18 cellular contexts compared by ENCODE assay signal in genomic region chr17:49752508-49752907, GRCh38. TPM values are rescaled to one million over a fixed set of nuclear protein-coding genes. Genes with fewer than 3 reads are reported as not detected.
A peak's percentile ranks its signal among the peaks of the same experiment; 100 is the strongest.
DNase-seq lines count a peak whose midpoint lies in the region; ATAC-seq and TF ChIP-seq lines count a peak whose summit lies in the region.
"Had no signal": no experiment of that assay in that cellular context is flagged by ENCODE, and none has a peak within 500 bp of the region (broad histone marks: within the 10 kb centered on the region; RNA-seq: fewer than 3 reads in every experiment).

No MANE protein-coding gene starts in this region.

- peaks cover 15% of the 10 kb centered on the region for H3K36me3 ChIP-seq in BLaER1
- no peaks in the 10 kb centered on the region for H3K36me3 ChIP-seq in A673 (ENCODE audit: insufficient read depth, low read length, poor library complexity, severe bottlenecking)
- H3K36me3 ChIP-seq: upper lobe of left lung had no signal

- no TSS peak for BruUV-seq in A673 (replicated peaks; lab: Mats Ljungman, UMichigan)

- intact Hi-C loops in activated CD4-positive, alpha-beta T cell treated with anti-CD3 and anti-CD28 coated beads for 36 hours (cut with DNase I, micrococcal nuclease): no loop called here
- intact Hi-C loops in A673 (cut with micrococcal nuclease; ENCODE audit: unreplicated experiment): no loop called here

- CTCF ChIA-PET in activated CD4-positive, alpha-beta T cell treated with anti-CD3 and anti-CD28 coated beads for 36 hours (lab: Charles Lee): interaction anchor here (1.2 to 2.0 kb wide), 3 partner anchors 8 to 11 kb away, joined by 3 to 6 read pairs (median 6); no protein-coding TSS in a partner anchor
- CTCF ChIA-PET in WTC11 (lab: Charles Lee): interaction anchor here (0.5 to 0.7 kb wide), 2 partner anchors 53 to 381 kb away, joined by 3 to 4 read pairs; no protein-coding TSS in a partner anchor
- CTCF ChIA-PET in A673 (lab: Charles Lee): no interaction called here

- TF ChIP-seq CTCF in WTC11 (IDR thresholded peaks at IDR 0.05) (no peak), A673 (conservative IDR thresholded peaks at IDR 0.05; ENCODE audit: low read depth, low read length) (no peak)

- H3K4me3 Mint-ChIP-seq in activated CD4-positive, alpha-beta T cell treated with anti-CD3 and anti-CD28 coated beads for 36 hours: no peak overlapping the region
- H3K4me3 Mint-ChIP-seq in WTC11: no peak overlapping the region
- H3K4me3 Mint-ChIP-seq in memory B cell: no peak overlapping the region

- no peak for DNase-seq in activated CD4-positive, alpha-beta T cell treated with anti-CD3 and anti-CD28 coated beads for 36 hours
- no peak for DNase-seq in activated CD4-positive, alpha-beta T cell treated with anti-CD3 and anti-CD28 coated beads, Interleukin-2, amount 50 U/mL, for 48 hours
- DNase-seq in WTC11 (ENCODE audit: low spot score): no peak
- DNase-seq in memory B cell (ENCODE audit: low spot score in 2 of 2): no peak
- DNase-seq in A673 (ENCODE audit: low spot score): no peak
- DNase-seq in LoVo (ENCODE audit: low spot score): no peak
- no peak for DNase-seq in NCI-H2227 treated with DMSO at 0.1 percent for 48 hours (lab: John Stamatoyannopoulos, UW)
- DNase-seq: 8988T, activated gamma-delta T cell treated with Interleukin-2 at 50 U/mL for 16 hours, DMS 273 treated with DMSO at 0.1 percent for 48 hours, GDM1, head of caudate nucleus, NCI-H1092 treated with DMSO at 0.1 percent for 48 hours, NCI-H2081, NCI-H510A treated with DMSO at 0.1 percent for 48 hours, SW 1271, upper lobe of left lung had no signal

- H3K9me3 Mint-ChIP-seq in activated CD4-positive, alpha-beta T cell treated with anti-CD3 and anti-CD28 coated beads for 36 hours (ENCODE audit: low read depth): no peaks in the 10 kb centered on the region
- H3K9me3 Mint-ChIP-seq in WTC11: no peaks in the 10 kb centered on the region
- H3K9me3 Mint-ChIP-seq in memory B cell: no peaks in the 10 kb centered on the region

- no peak for ATAC-seq in activated CD4-positive, alpha-beta T cell treated with anti-CD3 and anti-CD28 coated beads for 36 hours
- ATAC-seq in WTC11: no peak
- ATAC-seq in memory B cell (ENCODE audit: low read depth): no peak

- H3K9me3 ChIP-seq in BLaER1 (no peaks in the 10 kb centered on the region), A673 (ENCODE audit: low read depth, low read length, poor library complexity, severe bottlenecking) (no peaks in the 10 kb centered on the region)
- H3K9me3 ChIP-seq: upper lobe of left lung had no signal

- peaks cover 12% of the 10 kb centered on the region for H4K20me1 ChIP-seq in BLaER1

- H3K4me1 ChIP-seq in BLaER1 (peaks cover 90% of the 10 kb centered on the region), A673 (ENCODE audit: insufficient read depth, low read length, poor library complexity, severe bottlenecking) (no peaks in the 10 kb centered on the region)

- peaks cover 4% of the 10 kb centered on the region for H3K36me3 Mint-ChIP-seq in activated CD4-positive, alpha-beta T cell treated with anti-CD3 and anti-CD28 coated beads for 36 hours (ENCODE audit: low read depth)
- H3K36me3 Mint-ChIP-seq in WTC11: peaks cover 2% of the 10 kb centered on the region; the same call in 1 of the 2 replicates
- H3K36me3 Mint-ChIP-seq in memory B cell: peaks cover 5% of the 10 kb centered on the region

- POLR2A ChIA-PET in activated CD4-positive, alpha-beta T cell treated with anti-CD3 and anti-CD28 coated beads for 36 hours (lab: Charles Lee): interaction anchor here (0.8 kb wide), 1 partner anchor 837 kb away, joined by 5 read pairs; no protein-coding TSS in a partner anchor
- POLR2A ChIA-PET in WTC11 (lab: Charles Lee) (no interaction called here), A673 (lab: Charles Lee; ENCODE audit: low non-redundant PET) (interaction anchor here (0.7 kb wide), 1 partner anchor 37 kb away, joined by 4 read pairs; no protein-coding TSS in a partner anchor)

- peak overlapping the region; percentile 58 for H3K27ac Mint-ChIP-seq in activated CD4-positive, alpha-beta T cell treated with anti-CD3 and anti-CD28 coated beads for 36 hours
- H3K27ac Mint-ChIP-seq in WTC11: peak overlapping the region; percentile 74; the same call in 1 of the 2 replicates
- H3K27ac Mint-ChIP-seq in memory B cell: peak overlapping the region; percentile 78

- peak overlapping the region; percentile 83 for H3K4me2 ChIP-seq in BLaER1

- H3K9ac ChIP-seq in BLaER1: 0 out of 2 replicates have a peak overlapping the region, but pooled peaks have one; percentile 32

- H3K27me3 Mint-ChIP-seq in activated CD4-positive, alpha-beta T cell treated with anti-CD3 and anti-CD28 coated beads for 36 hours: no peaks in the 10 kb centered on the region
- H3K27me3 Mint-ChIP-seq in WTC11 (ENCODE audit: low read depth) (no peaks in the 10 kb centered on the region), memory B cell (no peaks in the 10 kb centered on the region)

- peak overlapping the region; percentile 3; the same call in 1 of the 2 replicates for H3K4me3 ChIP-seq in BLaER1
- no peak overlapping the region for H3K4me3 ChIP-seq in A673 (ENCODE audit: low read depth, low read length, poor library complexity, severe bottlenecking)
- H3K4me3 ChIP-seq: upper lobe of left lung had no signal

- H3K27me3 ChIP-seq in BLaER1 (no peaks in the 10 kb centered on the region), A673 (replicated peaks; ENCODE audit: insufficient read depth, low read depth, low read length, poor library complexity) (no peaks in the 10 kb centered on the region)
- H3K27me3 ChIP-seq: upper lobe of left lung had no signal

- H3K27ac ChIP-seq in BLaER1 (peak overlapping the region; percentile 80), A673 (ENCODE audit: low read depth, low read length, poor library complexity, severe bottlenecking) (no peak overlapping the region)
- H3K27ac ChIP-seq: upper lobe of left lung had no signal

- peaks cover 79% of the 10 kb centered on the region for H3K4me1 Mint-ChIP-seq in activated CD4-positive, alpha-beta T cell treated with anti-CD3 and anti-CD28 coated beads for 36 hours
- H3K4me1 Mint-ChIP-seq in WTC11 (peaks cover 26% of the 10 kb centered on the region), memory B cell (peaks cover 57% of the 10 kb centered on the region)

TF ChIP-seq in WTC11, 78 proteins besides CTCF, POLR2A, EP300 and RAD21 (continues in another document):
- TF ChIP-seq EMX1 (CRISPR knock-in tag; IDR thresholded peaks at IDR 0.05): no peak
- no peak for TF ChIP-seq TP53 (CRISPR knock-in tag; IDR thresholded peaks at IDR 0.05)
- no peak for TF ChIP-seq ERG (CRISPR knock-in tag; IDR thresholded peaks at IDR 0.05)
- no peak for TF ChIP-seq ZNF396 (CRISPR knock-in tag; IDR thresholded peaks at IDR 0.05; ENCODE audit: borderline replicate concordance)
- TF ChIP-seq TCF7 (CRISPR knock-in tag; IDR thresholded peaks at IDR 0.05; ENCODE audit: low read depth): no peak
- no peak for TF ChIP-seq JAZF1 (CRISPR knock-in tag; IDR thresholded peaks at IDR 0.05)
- TF ChIP-seq NR2C2 (CRISPR knock-in tag; IDR thresholded peaks at IDR 0.05): no peak
- TF ChIP-seq CBFB (CRISPR knock-in tag; IDR thresholded peaks at IDR 0.05; ENCODE audit: low read depth): no peak
- TF ChIP-seq FOXP4 (CRISPR knock-in tag; IDR thresholded peaks at IDR 0.05): no peak
- TF ChIP-seq IRF1 (CRISPR knock-in tag; IDR thresholded peaks at IDR 0.05): no peak

RNA-seq across cellular contexts. Expression of gene FAM117A, which starts 11.4 kb away (rescaled TPM):
- 10 to 100 TPM; 14.1 to 15.4 TPM for total RNA-seq in activated CD4-positive, alpha-beta T cell treated with anti-CD3 and anti-CD28 coated beads for 36 hours
- total RNA-seq in WTC11 (2021): 26.2 to 30.4 TPM (median 29.7 TPM) in 3 replicates
- total RNA-seq in A673 (2021): 10.1 and 10.8 TPM in 2 replicates

RNA-seq across cellular contexts. Expression of gene KAT7, which starts 36.0 kb away (rescaled TPM):
- total RNA-seq in activated CD4-positive, alpha-beta T cell treated with anti-CD3 and anti-CD28 coated beads for 36 hours: 10 to 100 TPM; 63.5 to 93.0 TPM
- total RNA-seq in WTC11 (2021): 165 to 199 TPM (median 171 TPM) in 3 replicates
- total RNA-seq in A673 (2021): 94.0 and 96.2 TPM in 2 replicates

RNA-seq across cellular contexts. Expression of gene SLC35B1, which starts 44.7 kb away (rescaled TPM):
- total RNA-seq in activated CD4-positive, alpha-beta T cell treated with anti-CD3 and anti-CD28 coated beads for 36 hours: 10 to 100 TPM; 43.9 to 59.4 TPM
- total RNA-seq in WTC11 (2021) (43.7 to 55.9 TPM (median 45.0 TPM) in 3 replicates), A673 (2021) (104 and 106 TPM in 2 replicates)
